10 cellular contexts compared by ENCODE assay signal in genomic region chr20:1301031-1301529, GRCh38. TPM values are rescaled to one million over a fixed set of nuclear protein-coding genes. Genes with fewer than 3 reads are reported as not detected.
DNase-seq lines count a peak whose midpoint lies in the region; ATAC-seq and TF ChIP-seq lines count a peak whose summit lies in the region.
"Had no signal": no experiment of that assay in that cellular context is flagged by ENCODE, and none has a peak within 500 bp of the region (broad histone marks: within the 10 kb centered on the region; RNA-seq: fewer than 3 reads in every experiment).

No MANE protein-coding gene starts in this region.

- H3K27me3 Mint-ChIP-seq in MCF 10A (ENCODE audit: insufficient read depth, unreplicated experiment): no peaks in the 10 kb centered on the region
- no peaks in the 10 kb centered on the region for H3K27me3 Mint-ChIP-seq in activated CD8-positive, alpha-beta memory T cell treated with anti-CD3 and anti-CD28 coated beads, Interleukin-2, amount 10 ng/mL, durations not matched to agents 7 days and 5 days

- no peak for TF ChIP-seq POLR2A in breast epithelium (IDR thresholded peaks at IDR 0.05)
- TF ChIP-seq POLR2A in prostate gland (IDR thresholded peaks at IDR 0.05): no peak

- H3K27me3 ChIP-seq in breast epithelium (no peaks in the 10 kb centered on the region), prostate gland (replicated peaks; ENCODE audit: insufficient read depth) (no peaks in the 10 kb centered on the region)
- H3K27me3 ChIP-seq: neutrophil had no signal

- no peak overlapping the region for H3K4me3 ChIP-seq in breast epithelium
- H3K4me3 ChIP-seq in foreskin fibroblast (ENCODE audit: low read depth in 1 of 2, low read length in 2 of 2): no peak overlapping the region
- no peak overlapping the region for H3K4me3 ChIP-seq in prostate gland

- intact Hi-C loops in MCF 10A (cut with micrococcal nuclease): no loop called here
- intact Hi-C loops in breast epithelium (cut with DNase I; ENCODE audit: low total_unique reads): loop anchor here (10.0 kb wide), 1 partner anchor 144 kb away; no protein-coding TSS in a partner anchor
- intact Hi-C loops in prostate gland (cut with DNase I): no loop called here

- peaks cover 15% of the 10 kb centered on the region for H3K4me1 Mint-ChIP-seq in MCF 10A (ENCODE audit: insufficient read depth, unreplicated experiment)
- peaks cover 26% of the 10 kb centered on the region for H3K4me1 Mint-ChIP-seq in activated CD8-positive, alpha-beta memory T cell treated with anti-CD3 and anti-CD28 coated beads, Interleukin-2, amount 10 ng/mL, durations not matched to agents 7 days and 5 days

- 49% methylated on average over 9 of the region's 9 CpGs for WGBS in prostate gland

- no peaks in the 10 kb centered on the region for H3K4me1 ChIP-seq in breast epithelium
- no peaks in the 10 kb centered on the region for H3K4me1 ChIP-seq in prostate gland (replicated peaks)

- H3K9me3 ChIP-seq in breast epithelium (no peaks in the 10 kb centered on the region), prostate gland (no peaks in the 10 kb centered on the region)
- H3K9me3 ChIP-seq: neutrophil had no signal

- TF ChIP-seq CTCF in MCF 10A (IDR thresholded peaks at IDR 0.05; ENCODE audit: unreplicated experiment) (no peak), breast epithelium (IDR thresholded peaks at IDR 0.05) (no peak), foreskin fibroblast (IDR thresholded peaks at IDR 0.05; ENCODE audit: low read depth, low read length) (no peak), prostate gland (IDR thresholded peaks at IDR 0.05) (no peak)

- ATAC-seq in activated CD8-positive, alpha-beta memory T cell treated with anti-CD3 and anti-CD28 coated beads, Interleukin-2, amount 10 ng/mL, durations not matched to agents 7 days and 5 days: peak; percentile 86
- ATAC-seq in HG02938 (IDR thresholded peaks at IDR 0.05; ENCODE audit: unreplicated experiment) (no peak), GM21447 (IDR thresholded peaks at IDR 0.05; ENCODE audit: unreplicated experiment) (no peak)

- DNase-seq in MCF 10A (ENCODE audit: unreplicated experiment) (peak; percentile 58), breast epithelium (ENCODE audit: low spot score in 2 of 2) (no peak), foreskin fibroblast (peak; percentile 46 to 70), prostate gland (ENCODE audit: low spot score) (no peak), HuH-7 (ENCODE audit: low spot score) (no peak)
- DNase-seq in activated CD8-positive, alpha-beta memory T cell treated with anti-CD3 and anti-CD28 coated beads, Interleukin-2, amount 10 ng/mL, durations not matched to agents 7 days and 5 days: peak; percentile 91

- POLR2A ChIA-PET in MCF 10A (lab: Yijun Ruan, JAX): interaction anchor here (0.6 to 1.7 kb wide), 2 partner anchors 30 to 423 kb away, joined by 3 to 4 read pairs; no protein-coding TSS in a partner anchor

- CTCF ChIA-PET in MCF 10A (lab: Yijun Ruan, JAX): interaction anchor here (0.7 kb wide), 1 partner anchor 136 kb away, joined by 4 read pairs; no protein-coding TSS in a partner anchor
- CTCF ChIA-PET in activated CD8-positive, alpha-beta memory T cell treated with anti-CD3 and anti-CD28 coated beads, Interleukin-2, amount 10 ng/mL, durations not matched to agents 7 days and 5 days (lab: Charles Lee): interaction anchor here (0.7 to 2.1 kb wide), 19 partner anchors 8 to 971 kb away, joined by 3 to 11 read pairs (median 3); partner anchors contain the start of genes NSFL1C and RAD21L1

- H3K9me3 Mint-ChIP-seq in MCF 10A (ENCODE audit: unreplicated experiment): no peaks in the 10 kb centered on the region
- H3K9me3 Mint-ChIP-seq in activated CD8-positive, alpha-beta memory T cell treated with anti-CD3 and anti-CD28 coated beads, Interleukin-2, amount 10 ng/mL, durations not matched to agents 7 days and 5 days (ENCODE audit: low read depth): no peaks in the 10 kb centered on the region

- H3K36me3 Mint-ChIP-seq in MCF 10A (ENCODE audit: insufficient read depth, unreplicated experiment): peaks cover 16% of the 10 kb centered on the region
- peaks cover 2% of the 10 kb centered on the region for H3K36me3 Mint-ChIP-seq in activated CD8-positive, alpha-beta memory T cell treated with anti-CD3 and anti-CD28 coated beads, Interleukin-2, amount 10 ng/mL, durations not matched to agents 7 days and 5 days

- no TSS peak for BruUV-seq in MCF 10A (replicated peaks; lab: Mats Ljungman, UMichigan)

- H3K27ac ChIP-seq in breast epithelium (no peak overlapping the region), prostate gland (no peak overlapping the region)
- H3K27ac ChIP-seq: C4-2B, neutrophil had no signal

- H3K4me3 Mint-ChIP-seq in MCF 10A (ENCODE audit: unreplicated experiment): no peak overlapping the region
- H3K4me3 Mint-ChIP-seq in activated CD8-positive, alpha-beta memory T cell treated with anti-CD3 and anti-CD28 coated beads, Interleukin-2, amount 10 ng/mL, durations not matched to agents 7 days and 5 days: peak overlapping the region; percentile 68

- no peaks in the 10 kb centered on the region for H3K36me3 ChIP-seq in breast epithelium
- no peaks in the 10 kb centered on the region for H3K36me3 ChIP-seq in prostate gland
- H3K36me3 ChIP-seq: neutrophil had no signal

- H3K27ac Mint-ChIP-seq in MCF 10A (ENCODE audit: low read depth, unreplicated experiment): peak overlapping the region; percentile 20
- H3K27ac Mint-ChIP-seq in activated CD8-positive, alpha-beta memory T cell treated with anti-CD3 and anti-CD28 coated beads, Interleukin-2, amount 10 ng/mL, durations not matched to agents 7 days and 5 days: peak overlapping the region; percentile 87

RNA-seq across cellular contexts. Expression of gene SDCBP2, which starts 27.9 kb away (rescaled TPM):
- total RNA-seq in MCF 10A (2022): 8.3 and 11.8 TPM in 2 replicates
- 10 to 100 TPM in 1 of 3 donors, 1 to 10 TPM in 2; 5.0 to 10.8 (median 9.8) TPM for total RNA-seq in breast epithelium
- 1 to 10 TPM; 2.1 to 4.3 TPM for total RNA-seq in activated CD8-positive, alpha-beta memory T cell treated with anti-CD3 and anti-CD28 coated beads, Interleukin-2, amount 10 ng/mL, durations not matched to agents 7 days and 5 days
- 1 to 10 TPM; 4.0 to 7.3 TPM for total RNA-seq in prostate gland

RNA-seq across cellular contexts. Expression of gene SNPH, which starts 35.0 kb away (rescaled TPM):
- total RNA-seq in MCF 10A (2022): 2.2 and 2.6 TPM in 2 replicates
- total RNA-seq in breast epithelium: 1 to 10 TPM; 2.3 to 4.0 (median 3.5) TPM
- 1 to 10 TPM; 3.6 to 4.2 TPM for total RNA-seq in activated CD8-positive, alpha-beta memory T cell treated with anti-CD3 and anti-CD28 coated beads, Interleukin-2, amount 10 ng/mL, durations not matched to agents 7 days and 5 days
- 10 to 100 TPM in 1 of 2 donors, 1 to 10 TPM in 1; 4.5 to 12.3 TPM for total RNA-seq in prostate gland

Comparison
In these comparisons a context has a peak if more than half of its experiments do, and no peak if none do; other contexts are left out.
1. DNase-seq: peak in MCF 10A (single experiment), activated CD8-positive, alpha-beta memory T cell treated with anti-CD3 and anti-CD28 coated beads, Interleukin-2, amount 10 ng/mL, durations not matched to agents 7 days and 5 days (single experiment) and foreskin fibroblast (2 of 2); none in breast epithelium (0 of 2), prostate gland (single experiment) and HuH-7 (single experiment).